In the genomic region with DNA sequence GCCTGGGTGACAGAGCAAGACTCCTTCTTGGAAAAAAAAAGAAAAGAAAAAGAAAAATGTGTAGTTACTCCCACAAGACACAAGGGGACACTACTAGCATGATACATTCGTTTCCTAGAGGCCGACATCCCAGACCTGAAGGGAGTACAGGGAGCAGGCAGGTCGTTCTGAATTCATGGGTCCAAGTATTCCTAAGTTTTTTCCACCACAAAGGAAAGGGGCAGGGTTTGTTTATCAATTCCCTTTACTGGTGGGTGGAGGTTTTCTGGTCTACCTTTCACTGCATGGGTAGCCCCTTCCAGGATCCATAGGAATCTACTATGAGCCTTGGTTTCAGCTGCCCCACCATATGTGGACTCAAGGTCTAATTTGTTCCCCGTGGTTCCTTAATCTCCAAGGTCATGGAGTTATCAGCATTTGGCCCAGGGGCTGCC, we compare ENCODE assay signal across 8 cellular contexts. TPM values are rescaled to one million over a fixed set of nuclear protein-coding genes. Genes with fewer than 3 reads are reported as not detected.
DNase-seq lines count a peak whose midpoint lies in the region; ATAC-seq and TF ChIP-seq lines count a peak whose summit lies in the region.

No MANE protein-coding gene starts in this region.

- no peaks in the 10 kb centered on the region for H3K36me3 ChIP-seq in lung (ENCODE audit: control insufficient read depth in 2 of 2, insufficient read depth in 2 of 2, low read length in 2 of 2)

- POLR2A ChIA-PET in activated naive CD8-positive, alpha-beta T cell treated with anti-CD3 and anti-CD28 coated beads, Interleukin-2, amount 10 ng/mL, durations not matched to agents 7 days and 5 days (lab: Charles Lee) = no interaction called here

- H3K36me3 Mint-ChIP-seq in activated naive CD8-positive, alpha-beta T cell treated with anti-CD3 and anti-CD28 coated beads, Interleukin-2, amount 10 ng/mL, durations not matched to agents 7 days and 5 days = no peaks in the 10 kb centered on the region
- no peaks in the 10 kb centered on the region for H3K36me3 Mint-ChIP-seq in activated naive CD8-positive, alpha-beta T cell treated with anti-CD3 and anti-CD28 coated beads for 36 hours
- H3K36me3 Mint-ChIP-seq in type B pancreatic cell = no peaks in the 10 kb centered on the region

- H3K9me3 Mint-ChIP-seq in activated naive CD8-positive, alpha-beta T cell treated with anti-CD3 and anti-CD28 coated beads, Interleukin-2, amount 10 ng/mL, durations not matched to agents 7 days and 5 days = no peaks in the 10 kb centered on the region
- H3K9me3 Mint-ChIP-seq in activated naive CD8-positive, alpha-beta T cell treated with anti-CD3 and anti-CD28 coated beads for 36 hours = no peaks in the 10 kb centered on the region
- no peaks in the 10 kb centered on the region for H3K9me3 Mint-ChIP-seq in type B pancreatic cell

- peak; percentile 85 for TF ChIP-seq CTCF in lung (IDR thresholded peaks at IDR 0.05; ENCODE audit: control extremely low read depth, extremely low read depth)
- TF ChIP-seq CTCF in type B pancreatic cell (conservative IDR thresholded peaks at IDR 0.05) = peak; percentile 86

- H3K27ac ChIP-seq in lung (ENCODE audit: low read depth in 1 of 2, low read length in 1 of 2) = peak overlapping the region in 1 of 2 donors; percentile 51

- H3K4me1 ChIP-seq in lung (ENCODE audit: control insufficient read depth in 2 of 2, insufficient read depth in 2 of 2, low read length in 2 of 2) = peaks cover 0 to 5% of the 10 kb centered on the region in 2 donors

- H3K4me1 Mint-ChIP-seq in activated naive CD8-positive, alpha-beta T cell treated with anti-CD3 and anti-CD28 coated beads, Interleukin-2, amount 10 ng/mL, durations not matched to agents 7 days and 5 days = peaks cover 4% of the 10 kb centered on the region
- H3K4me1 Mint-ChIP-seq in activated naive CD8-positive, alpha-beta T cell treated with anti-CD3 and anti-CD28 coated beads for 36 hours = peaks cover 6% of the 10 kb centered on the region
- peaks cover 22% of the 10 kb centered on the region for H3K4me1 Mint-ChIP-seq in type B pancreatic cell (ENCODE audit: unreplicated experiment)

- DNase-seq in activated naive CD8-positive, alpha-beta T cell treated with anti-CD3 and anti-CD28 coated beads, Interleukin-2, amount 10 ng/mL, durations not matched to agents 7 days and 5 days = no peak
- no peak for DNase-seq in activated naive CD8-positive, alpha-beta T cell treated with anti-CD3 and anti-CD28 coated beads for 36 hours
- DNase-seq in NAMALWA (ENCODE audit: low spot score) = peak; percentile 82
- peak; percentile 78 for DNase-seq in RPMI7951 (ENCODE audit: low read depth)
- peak; percentile 66 to 86 for DNase-seq in dermis microvascular lymphatic vessel endothelial cell (ENCODE audit: low read depth in 2 of 2)
- no peak for DNase-seq in lung (ENCODE audit: low spot score)
- DNase-seq in type B pancreatic cell (ENCODE audit: extremely low spot score, unreplicated experiment) = no peak

- H3K9me3 ChIP-seq in lung (ENCODE audit: control insufficient read depth in 2 of 2, insufficient read depth in 1 of 2, low read length in 1 of 2) = no peaks in the 10 kb centered on the region

- ATAC-seq in activated naive CD8-positive, alpha-beta T cell treated with anti-CD3 and anti-CD28 coated beads, Interleukin-2, amount 10 ng/mL, durations not matched to agents 7 days and 5 days (ENCODE audit: low read depth) = peak; percentile 66
- peak; percentile 83 for ATAC-seq in lung (ENCODE audit: insufficient read depth, low FRiP score)
- no peak for ATAC-seq in GM18907 (IDR thresholded peaks at IDR 0.05; ENCODE audit: unreplicated experiment)

- H3K4me3 ChIP-seq in lung = no peak overlapping the region

- no peak overlapping the region for H3K4me3 Mint-ChIP-seq in activated naive CD8-positive, alpha-beta T cell treated with anti-CD3 and anti-CD28 coated beads, Interleukin-2, amount 10 ng/mL, durations not matched to agents 7 days and 5 days
- H3K4me3 Mint-ChIP-seq in activated naive CD8-positive, alpha-beta T cell treated with anti-CD3 and anti-CD28 coated beads for 36 hours = no peak overlapping the region
- no peak overlapping the region for H3K4me3 Mint-ChIP-seq in type B pancreatic cell

- H3K27me3 ChIP-seq in lung (ENCODE audit: control insufficient read depth, insufficient read depth) = no peaks in the 10 kb centered on the region

- no peaks in the 10 kb centered on the region for H3K27me3 Mint-ChIP-seq in activated naive CD8-positive, alpha-beta T cell treated with anti-CD3 and anti-CD28 coated beads, Interleukin-2, amount 10 ng/mL, durations not matched to agents 7 days and 5 days
- no peaks in the 10 kb centered on the region for H3K27me3 Mint-ChIP-seq in activated naive CD8-positive, alpha-beta T cell treated with anti-CD3 and anti-CD28 coated beads for 36 hours
- no peaks in the 10 kb centered on the region for H3K27me3 Mint-ChIP-seq in type B pancreatic cell

- WGBS in lung, 2 donors = 4 to 7% methylated on average over 4 of the region's 4 CpGs

- H3K27ac Mint-ChIP-seq in activated naive CD8-positive, alpha-beta T cell treated with anti-CD3 and anti-CD28 coated beads, Interleukin-2, amount 10 ng/mL, durations not matched to agents 7 days and 5 days = no peak overlapping the region
- H3K27ac Mint-ChIP-seq in activated naive CD8-positive, alpha-beta T cell treated with anti-CD3 and anti-CD28 coated beads for 36 hours = no peak overlapping the region
- H3K27ac Mint-ChIP-seq in type B pancreatic cell = peak overlapping the region; percentile 50

RNA-seq across cellular contexts. Expression of gene TIGD3, which starts 11.8 kb away (rescaled TPM):
- 1 to 10 TPM in 1 of 2 experiments, under 1 TPM in 1; 0.97 to 1.2 TPM for total RNA-seq in activated naive CD8-positive, alpha-beta T cell treated with anti-CD3 and anti-CD28 coated beads, Interleukin-2, amount 10 ng/mL, durations not matched to agents 7 days and 5 days
- total RNA-seq in activated naive CD8-positive, alpha-beta T cell treated with anti-CD3 and anti-CD28 coated beads for 36 hours = under 1 TPM; 0.49 to 0.54 TPM
- 0.20 and 0.24 TPM in 2 replicates for total RNA-seq in RPMI7951 (2014; rRNA removed; shearing (Covaris generic))
- total RNA-seq in dermis microvascular lymphatic vessel endothelial cell = under 0.01 and 0.26 TPM in 2 replicates
- total RNA-seq in lung = under 1 TPM in 1 of 2 donors, not detected in 1; 0.21 TPM
- polyA plus RNA-seq in lung = under 1 TPM; 0.24 to 0.27 TPM
- total RNA-seq in type B pancreatic cell (ENCODE audit: low replicate concordance) = 1.2 and 1.3 TPM in 2 replicates

RNA-seq across cellular contexts. Expression of gene SLC25A45, which starts 16.1 kb away (rescaled TPM):
- total RNA-seq in activated naive CD8-positive, alpha-beta T cell treated with anti-CD3 and anti-CD28 coated beads, Interleukin-2, amount 10 ng/mL, durations not matched to agents 7 days and 5 days = 10 to 100 TPM; 25.5 to 29.6 TPM
- 10 to 100 TPM; 15.4 to 15.7 TPM for total RNA-seq in activated naive CD8-positive, alpha-beta T cell treated with anti-CD3 and anti-CD28 coated beads for 36 hours
- total RNA-seq in RPMI7951 (2014; rRNA removed; shearing (Covaris generic)) = 0.48 and 0.68 TPM in 2 replicates
- 1.6 and 1.7 TPM in 2 replicates for total RNA-seq in dermis microvascular lymphatic vessel endothelial cell
- total RNA-seq in lung = 10 to 100 TPM in 1 of 2 donors, 1 to 10 TPM in 1; 7.3 to 15.6 TPM
- 1 to 10 TPM; 5.5 to 9.0 TPM for polyA plus RNA-seq in lung
- 1.9 and 5.6 TPM in 2 replicates for total RNA-seq in type B pancreatic cell (ENCODE audit: low replicate concordance)

RNA-seq across cellular contexts. Expression of gene FRMD8, which starts 20.1 kb away (rescaled TPM):
- 10 to 100 TPM; 51.5 to 55.4 TPM for total RNA-seq in activated naive CD8-positive, alpha-beta T cell treated with anti-CD3 and anti-CD28 coated beads, Interleukin-2, amount 10 ng/mL, durations not matched to agents 7 days and 5 days
- 10 to 100 TPM; 33.1 to 36.3 TPM for total RNA-seq in activated naive CD8-positive, alpha-beta T cell treated with anti-CD3 and anti-CD28 coated beads for 36 hours
- 21.9 and 43.8 TPM in 2 replicates for total RNA-seq in RPMI7951 (2014; rRNA removed; shearing (Covaris generic))
- total RNA-seq in dermis microvascular lymphatic vessel endothelial cell (75.4 and 85.1 TPM in 2 replicates), lung (10 to 100 TPM; 18.5 to 39.9 TPM), type B pancreatic cell (ENCODE audit: low replicate concordance) (35.0 and 41.8 TPM in 2 replicates)
- polyA plus RNA-seq in lung = 10 to 100 TPM; 15.8 to 25.7 TPM

RNA-seq across cellular contexts. Expression of gene DPF2, which starts 32.7 kb away (rescaled TPM):
- total RNA-seq in activated naive CD8-positive, alpha-beta T cell treated with anti-CD3 and anti-CD28 coated beads, Interleukin-2, amount 10 ng/mL, durations not matched to agents 7 days and 5 days = 10 to 100 TPM; 80.2 to 82.7 TPM
- 10 to 100 TPM; 50.5 to 54.9 TPM for total RNA-seq in activated naive CD8-positive, alpha-beta T cell treated with anti-CD3 and anti-CD28 coated beads for 36 hours
- total RNA-seq in RPMI7951 (2014; rRNA removed; shearing (Covaris generic)) = 41.5 and 58.9 TPM in 2 replicates
- total RNA-seq in dermis microvascular lymphatic vessel endothelial cell (18.5 and 32.1 TPM in 2 replicates), lung (10 to 100 TPM; 44.6 to 53.2 TPM), type B pancreatic cell (ENCODE audit: low replicate concordance) (64.7 and 85.5 TPM in 2 replicates)
- polyA plus RNA-seq in lung = 10 to 100 TPM; 21.5 to 25.0 TPM

RNA-seq across cellular contexts. Expression of gene CDC42EP2, which starts 51.7 kb away (rescaled TPM):
- total RNA-seq in activated naive CD8-positive, alpha-beta T cell treated with anti-CD3 and anti-CD28 coated beads, Interleukin-2, amount 10 ng/mL, durations not matched to agents 7 days and 5 days = 1 to 10 TPM in 1 of 2 experiments, under 1 TPM in 1; 0.51 to 1.7 TPM
- under 1 TPM; 0.18 to 0.54 TPM for total RNA-seq in activated naive CD8-positive, alpha-beta T cell treated with anti-CD3 and anti-CD28 coated beads for 36 hours
- total RNA-seq in RPMI7951 (2014; rRNA removed; shearing (Covaris generic)) = 7.0 and 7.1 TPM in 2 replicates
- total RNA-seq in dermis microvascular lymphatic vessel endothelial cell (6.4 and 7.8 TPM in 2 replicates), lung (10 to 100 TPM in 1 of 2 donors, 1 to 10 TPM in 1; 9.2 to 28.9 TPM), type B pancreatic cell (ENCODE audit: low replicate concordance) (9.4 and 12.9 TPM in 2 replicates)
- polyA plus RNA-seq in lung = 10 to 100 TPM; 23.4 to 35.0 TPM

Comparison
In these comparisons a context has a peak if more than half of its experiments do, and no peak if none do; other contexts are left out.
1. DNase-seq: peak in NAMALWA (single experiment), RPMI7951 (single experiment) and dermis microvascular lymphatic vessel endothelial cell (2 of 2); none in activated naive CD8-positive, alpha-beta T cell treated with anti-CD3 and anti-CD28 coated beads, Interleukin-2, amount 10 ng/mL, durations not matched to agents 7 days and 5 days (single experiment), activated naive CD8-positive, alpha-beta T cell treated with anti-CD3 and anti-CD28 coated beads for 36 hours (single experiment), lung (single experiment) and type B pancreatic cell (single experiment).